ENCODE assay signal across 1 cellular context in genomic region chr16:65961491-65962143, GRCh38.
A peak's percentile ranks its signal among the peaks of the same experiment; 100 is the strongest.
TF ChIP-seq lines count a peak whose summit lies in the region.

No MANE protein-coding gene starts in this region.

TF ChIP-seq in HepG2, 621 proteins besides CTCF, POLR2A, EP300 and RAD21 (continued from another document):
- TF ChIP-seq IKZF5 (CRISPR knock-in tag; IDR thresholded peaks at IDR 0.05) (no peak), HNRNPK (IDR thresholded peaks at IDR 0.05; ENCODE audit: low read depth, low read length, poor library complexity, severe bottlenecking) (peak; percentile 76)
